ENCODE assay signal across 17 cellular contexts in genomic region chr3:171199473-171199829, GRCh38.
"Had no signal": no experiment of that assay in that cellular context is flagged by ENCODE, and none has a peak within 500 bp of the region (broad histone marks: within the 10 kb centered on the region; RNA-seq: fewer than 3 reads in every experiment).

No MANE protein-coding gene starts in this region.

- DNase-seq: activated CD4-positive, alpha-beta T cell treated with anti-CD3 and anti-CD28 coated beads, Interleukin-2, amount 10 ng/mL, durations not matched to agents 7 days and 5 days; activated CD4-positive, CD25-positive, alpha-beta regulatory T cell; activated CD8-positive, alpha-beta memory T cell treated with anti-CD3 and anti-CD28 coated beads for 24 hours; activated naive CD4-positive, alpha-beta T cell treated with anti-CD3 and anti-CD28 coated beads, Interleukin-2, amount 50 U/mL, for 16 hours; activated T-cell treated with anti-CD3 and anti-CD28 coated beads for 4 hours; adrenal gland; effector memory CD8-positive, alpha-beta T cell; erythroblast; hypothalamus; mucosa of descending colon; natural killer cell; nucleus accumbens; stimulated activated CD4-positive, alpha-beta T cell treated with anti-CD3 and anti-CD28 coated beads, Interleukin-4, amount 100 ng/mL, for 1 hour; stimulated activated CD8-positive, alpha-beta memory T cell treated with anti-CD3 and anti-CD28 coated beads, Interleukin-4, amount 100 ng/mL, for 48 hours; upper lobe of left lung had no signal

- H3K27ac Mint-ChIP-seq: activated CD4-positive, alpha-beta T cell treated with anti-CD3 and anti-CD28 coated beads, Interleukin-2, amount 10 ng/mL, durations not matched to agents 7 days and 5 days; dendritic cell treated with granulocyte-macrophage colony-stimulating factor and Interleukin-4, amounts not matched to agents 40 ng/mL and 50 ng/mL, for 4 days; stimulated activated naive CD8-positive, alpha-beta T cell treated with anti-CD3 and anti-CD28 coated beads, Interleukin-15, Interleukin-2, amounts not matched to agents 100 ng/mL and 50 ng/mL, for 24 hours had no signal

- H3K27me3 Mint-ChIP-seq: activated CD4-positive, alpha-beta T cell treated with anti-CD3 and anti-CD28 coated beads, Interleukin-2, amount 10 ng/mL, durations not matched to agents 7 days and 5 days; dendritic cell treated with granulocyte-macrophage colony-stimulating factor and Interleukin-4, amounts not matched to agents 40 ng/mL and 50 ng/mL, for 4 days; effector memory CD8-positive, alpha-beta T cell; stimulated activated naive CD8-positive, alpha-beta T cell treated with anti-CD3 and anti-CD28 coated beads, Interleukin-15, Interleukin-2, amounts not matched to agents 100 ng/mL and 50 ng/mL, for 24 hours had no signal

- H3K36me3 Mint-ChIP-seq: natural killer cell had no signal

- H3K4me3 Mint-ChIP-seq: activated CD4-positive, alpha-beta T cell treated with anti-CD3 and anti-CD28 coated beads, Interleukin-2, amount 10 ng/mL, durations not matched to agents 7 days and 5 days; dendritic cell treated with granulocyte-macrophage colony-stimulating factor and Interleukin-4, amounts not matched to agents 40 ng/mL and 50 ng/mL, for 4 days; effector memory CD8-positive, alpha-beta T cell; natural killer cell; stimulated activated naive CD8-positive, alpha-beta T cell treated with anti-CD3 and anti-CD28 coated beads, Interleukin-15, Interleukin-2, amounts not matched to agents 100 ng/mL and 50 ng/mL, for 24 hours had no signal

- ATAC-seq: effector memory CD8-positive, alpha-beta T cell; mucosa of descending colon; natural killer cell had no signal

- H3K9me3 Mint-ChIP-seq: dendritic cell treated with granulocyte-macrophage colony-stimulating factor and Interleukin-4, amounts not matched to agents 40 ng/mL and 50 ng/mL, for 4 days; effector memory CD8-positive, alpha-beta T cell; natural killer cell had no signal
